Comparison of ENCODE assay signal across 11 cellular contexts in the genomic region with DNA sequence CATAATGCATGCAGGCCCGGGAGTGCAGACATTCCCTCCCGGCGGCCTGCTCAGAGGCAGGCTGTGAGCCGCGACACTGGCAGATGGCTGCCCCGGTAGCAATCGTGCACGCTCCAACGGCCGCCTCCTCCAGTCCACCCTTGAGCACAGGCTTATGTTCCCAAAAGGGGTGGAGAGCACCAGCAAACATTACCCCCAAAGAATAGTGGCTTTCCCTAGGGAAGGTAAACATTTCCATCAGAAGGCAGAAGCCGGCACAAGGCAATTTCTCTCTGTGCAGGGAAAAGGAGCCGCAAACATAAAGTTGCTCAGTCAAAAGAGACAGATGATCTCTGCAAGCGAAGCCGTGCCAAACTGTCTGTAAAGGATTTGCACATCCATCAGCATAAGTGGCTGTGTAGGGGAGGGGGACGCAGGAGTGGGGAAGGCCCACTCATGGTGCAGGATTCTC.
DNase-seq lines count a peak whose midpoint lies in the region; ATAC-seq and TF ChIP-seq lines count a peak whose summit lies in the region.
"Had no signal": no experiment of that assay in that cellular context is flagged by ENCODE, and none has a peak within 500 bp of the region (broad histone marks: within the 10 kb centered on the region; RNA-seq: fewer than 3 reads in every experiment).

No MANE protein-coding gene starts in this region.

- H3K36me3 ChIP-seq in HEK293 (ENCODE audit: control insufficient read depth in 2 of 2, insufficient read depth in 1 of 2, low read length in 2 of 2) (no peaks in the 10 kb centered on the region), stomach (peaks cover 0 to 6% (median 0%) of the 10 kb centered on the region in 4 donors)

- H3K27ac ChIP-seq in HEK293 (ENCODE audit: extremely low read depth, low read depth, low read length) (no peak overlapping the region), stomach (peak overlapping the region in 4 of 5 donors; percentile 65 to 79 (median 69))

- intact Hi-C loops in left ventricle myocardium superior (cut with micrococcal nuclease) (no loop called here), stomach (cut with DNase I; ENCODE audit: low total_unique reads) (loop anchor here (10.0 kb wide), 1 partner anchor 149 kb away; no protein-coding TSS in a partner anchor)

- TF ChIP-seq POLR2A in stomach (IDR thresholded peaks at IDR 0.05), result no peak

- 46 to 71% (median 67%) methylated on average over 5 to 15 of the region's 15 CpGs for WGBS in stomach, 5 donors

- CTCF ChIA-PET in HEK293 (lab: Yijun Ruan, JAX), result no interaction called here

- POLR2A ChIA-PET in HEK293 (lab: Yijun Ruan, JAX), result no interaction called here

- H3K4me3 ChIP-seq in HEK293 (ENCODE audit: low read depth, low read length) (no peak overlapping the region), stomach (no peak overlapping the region)

- TF ChIP-seq CTCF in HEK293 (tag by site-specific recombination; IDR thresholded peaks at IDR 0.05), result no peak
- TF ChIP-seq CTCF in stomach (IDR thresholded peaks at IDR 0.05), result no peak

- peak; percentile 90 for DNase-seq in NCI-H526 treated with DMSO at 0.1 percent for 48 hours (lab: John Stamatoyannopoulos, UW)
- no peak for DNase-seq in left ventricle myocardium superior
- DNase-seq in stomach, result no peak
- DNase-seq in NCI-H226, result no peak
- DNase-seq in NOMO-1 treated with dmso at 0.1 percent for 144 hours (lab: John Stamatoyannopoulos, UW; ENCODE audit: unreplicated experiment), result no peak
- no peak for DNase-seq in UCSD-AML1 (lab: John Stamatoyannopoulos, UW; ENCODE audit: unreplicated experiment)
- no peak for DNase-seq in SIG-M5 (lab: John Stamatoyannopoulos, UW)
- DNase-seq: activated B cell treated with CpG ODN at 0.5 μM for 24 hours; NK-92 treated with Interleukin-12 subunit alpha and Interleukin-12 subunit beta, amount 100 ng/mL, for 24 hours; stimulated activated naive CD4-positive, alpha-beta T cell had no signal

- H3K9me3 ChIP-seq in HEK293 (ENCODE audit: control insufficient read depth, insufficient read depth, low read depth, low read length) (no peaks in the 10 kb centered on the region), stomach (no peaks in the 10 kb centered on the region)

- H3K27me3 ChIP-seq in stomach, result no peaks in the 10 kb centered on the region

- no peak for TF ChIP-seq EP300 in stomach (IDR thresholded peaks at IDR 0.05)

- peak; percentile 39 for ATAC-seq in left ventricle myocardium superior

- H3K4me1 ChIP-seq in HEK293 (ENCODE audit: control insufficient read depth, insufficient read depth, low read length) (no peaks in the 10 kb centered on the region), stomach (peaks cover 16 to 73% (median 42%) of the 10 kb centered on the region in 4 donors)

TF ChIP-seq in HEK293, 187 proteins besides CTCF, POLR2A, EP300 and RAD21:
- TF ChIP-seq FEZF1 (tag by site-specific recombination; IDR thresholded peaks at IDR 0.05) (peak; percentile 42; the same call in 1 of the 2 replicates), ZNF596 (tag by site-specific recombination; IDR thresholded peaks at IDR 0.05) (no peak), ZBTB20 (tag by site-specific recombination; IDR thresholded peaks at IDR 0.05) (no peak), ZNF324 (tag by site-specific recombination; IDR thresholded peaks at IDR 0.05) (no peak), ZNF76 (tag by site-specific recombination; IDR thresholded peaks at IDR 0.05; ENCODE audit: borderline replicate concordance, low read depth) (no peak), GFI1B (tag by site-specific recombination; IDR thresholded peaks at IDR 0.05) (no peak), ZNF37A (tag by site-specific recombination; IDR thresholded peaks at IDR 0.05) (no peak), ZNF24 (tag by site-specific recombination; IDR thresholded peaks at IDR 0.05) (no peak)
